Comparison of ENCODE assay signal across 9 cellular contexts in genomic region chr4:120923201-120923522, GRCh38. TPM values are rescaled to one million over a fixed set of nuclear protein-coding genes. Genes with fewer than 3 reads are reported as not detected.
DNase-seq lines count a peak whose midpoint lies in the region; ATAC-seq and TF ChIP-seq lines count a peak whose summit lies in the region.
"Had no signal": no experiment of that assay in that cellular context is flagged by ENCODE, and none has a peak within 500 bp of the region (broad histone marks: within the 10 kb centered on the region; RNA-seq: fewer than 3 reads in every experiment).

No MANE protein-coding gene starts in this region.

- POLR2A ChIA-PET in activated CD4-positive, alpha-beta memory T cell treated with anti-CD3 and anti-CD28 coated beads for 36 hours (lab: Charles Lee): interaction anchor here (0.6 kb wide), 1 partner anchor 821 kb away, joined by 3 read pairs; no protein-coding TSS in a partner anchor

- no peak overlapping the region for H2BK12ac ChIP-seq in H9 (ENCODE audit: insufficient read length, low read depth, low read length)

- H3K9me3 ChIP-seq in H9 (ENCODE audit: control insufficient read depth, low read depth, low read length) (no peaks in the 10 kb centered on the region), gastroesophageal sphincter (no peaks in the 10 kb centered on the region), prostate gland (no peaks in the 10 kb centered on the region)

- no peaks in the 10 kb centered on the region for H4K20me1 ChIP-seq in H9 (ENCODE audit: control insufficient read depth, insufficient read depth, insufficient read length)

- H3K79me1 ChIP-seq in H9 (ENCODE audit: insufficient read depth, low read depth, low read length, poor library complexity, severe bottlenecking): peaks cover 3% of the 10 kb centered on the region

- no peak overlapping the region for H4K8ac ChIP-seq in H9 (replicated peaks; ENCODE audit: insufficient read length, low read depth, low read length)

- TF ChIP-seq CTCF in H9 (conservative IDR thresholded peaks at IDR 0.05): no peak
- TF ChIP-seq CTCF in gastroesophageal sphincter (IDR thresholded peaks at IDR 0.05): no peak
- no peak for TF ChIP-seq CTCF in prostate gland (IDR thresholded peaks at IDR 0.05)

- H3K9me3 Mint-ChIP-seq in H9: no peaks in the 10 kb centered on the region
- H3K9me3 Mint-ChIP-seq in activated CD4-positive, alpha-beta memory T cell treated with anti-CD3 and anti-CD28 coated beads for 36 hours: no peaks in the 10 kb centered on the region

- no peak overlapping the region for H3K14ac ChIP-seq in H9 (ENCODE audit: insufficient read depth, low read length)

- H3K18ac ChIP-seq in H9 (ENCODE audit: insufficient read length, low read depth, low read length): peak overlapping the region; percentile 44

- no peak overlapping the region for H4K5ac ChIP-seq in H9 (ENCODE audit: insufficient read length, low read depth, low read length)

- peaks cover 8% of the 10 kb centered on the region for H3K23me2 ChIP-seq in H9 (ENCODE audit: insufficient read length, low read depth, low read length, poor library complexity, severe bottlenecking)

- no peak for DNase-seq in H9
- no peak for DNase-seq in activated CD4-positive, alpha-beta memory T cell treated with anti-CD3 and anti-CD28 coated beads for 36 hours
- DNase-seq in prostate gland (ENCODE audit: low spot score): no peak
- no peak for DNase-seq in NCI-H2081 treated with DMSO at 0.1 percent for 48 hours (lab: John Stamatoyannopoulos, UW)
- no peak for DNase-seq in GDM1 (lab: John Stamatoyannopoulos, UW)

- ATAC-seq in gastroesophageal sphincter: no peak
- no peak for ATAC-seq in GM18868 (IDR thresholded peaks at IDR 0.05; ENCODE audit: unreplicated experiment)
- no peak for ATAC-seq in HG02571 (IDR thresholded peaks at IDR 0.05; ENCODE audit: unreplicated experiment)

- no peak overlapping the region for H2BK5ac ChIP-seq in H9 (ENCODE audit: insufficient read length, low read length)

- H2AK5ac ChIP-seq in H9 (ENCODE audit: insufficient read length, low read length): no peak overlapping the region

- no peak overlapping the region for H3K4ac ChIP-seq in H9 (ENCODE audit: low read depth, low read length)

- no peak for TF ChIP-seq POLR2A in gastroesophageal sphincter (IDR thresholded peaks at IDR 0.05)
- TF ChIP-seq POLR2A in prostate gland (IDR thresholded peaks at IDR 0.05): no peak

- H3K27me3 ChIP-seq in H9 (ENCODE audit: insufficient read depth, low read length) (no peaks in the 10 kb centered on the region), gastroesophageal sphincter (no peaks in the 10 kb centered on the region), prostate gland (replicated peaks; ENCODE audit: insufficient read depth) (no peaks in the 10 kb centered on the region)

- no CpG with 5 or more reads among the region's 12 CpGs for WGBS in H9 (ENCODE audit: extremely low coverage, insufficient read length, low lambda C conversion rate)
- 10 to 12% methylated on average over 12 of the region's 12 CpGs for WGBS in gastroesophageal sphincter (ENCODE audit: low coverage in 1 of 2), 2 donors
- 21% methylated on average over 12 of the region's 12 CpGs for WGBS in prostate gland

- H4K91ac ChIP-seq in H9 (ENCODE audit: insufficient read length, low read depth, low read length): no peak overlapping the region

- peak overlapping the region; percentile 66 for H3K9ac ChIP-seq in H9 (ENCODE audit: extremely low read depth, insufficient read length, low read length)

- H3T11ph ChIP-seq in H9 (ENCODE audit: low read length): no peak overlapping the region

- H3K4me2 ChIP-seq in H9 (ENCODE audit: insufficient read depth, insufficient read length, low read length): peak overlapping the region; percentile 93

- H3K27ac ChIP-seq in H9 (ENCODE audit: insufficient read length, low read depth, low read length) (peak overlapping the region; percentile 87), gastroesophageal sphincter (peak overlapping the region; percentile 89 to 96 (median 96)), prostate gland (peak overlapping the region; percentile 87 to 88)

- H3K36me3 ChIP-seq in gastroesophageal sphincter (no peaks in the 10 kb centered on the region), prostate gland (no peaks in the 10 kb centered on the region)

- H2BK20ac ChIP-seq in H9 (ENCODE audit: low read depth, low read length, poor library complexity, severe bottlenecking): no peak overlapping the region

- no peak overlapping the region for H3K56ac ChIP-seq in H9 (ENCODE audit: insufficient read length, low read depth, low read length)

- CTCF ChIA-PET in activated CD4-positive, alpha-beta memory T cell treated with anti-CD3 and anti-CD28 coated beads for 36 hours (lab: Charles Lee): interaction anchor here (0.8 to 1.0 kb wide), 2 partner anchors 269 to 389 kb away, joined by 4 read pairs; no protein-coding TSS in a partner anchor

- intact Hi-C loops in activated CD4-positive, alpha-beta memory T cell treated with anti-CD3 and anti-CD28 coated beads for 36 hours (cut with micrococcal nuclease): loop anchor here (10.0 kb wide), 1 partner anchor 122 kb away; no protein-coding TSS in a partner anchor
- intact Hi-C loops in prostate gland (cut with DNase I): no loop called here

- no peak overlapping the region for H2BK15ac ChIP-seq in H9 (ENCODE audit: low read depth, low read length)

- H3K4me1 ChIP-seq in H9 (ENCODE audit: insufficient read depth, low read length) (no peaks in the 10 kb centered on the region; the same call in 1 of the 2 replicates), gastroesophageal sphincter (peaks cover 0 to 40% (median 3%) of the 10 kb centered on the region in 3 donors), prostate gland (replicated peaks) (no peaks in the 10 kb centered on the region)

- peak overlapping the region in 2 of 3 experiments; percentile 92 to 98; a peak in 5 of 7 replicates for H3K27ac Mint-ChIP-seq in H9
- no peak overlapping the region for H3K27ac Mint-ChIP-seq in activated CD4-positive, alpha-beta memory T cell treated with anti-CD3 and anti-CD28 coated beads for 36 hours

- H3K4me3 Mint-ChIP-seq in H9: peak overlapping the region; percentile 74 to 82
- peak overlapping the region; percentile 67 for H3K4me3 Mint-ChIP-seq in activated CD4-positive, alpha-beta memory T cell treated with anti-CD3 and anti-CD28 coated beads for 36 hours

- H2BK120ac ChIP-seq in H9 (ENCODE audit: low read depth, low read length, poor library complexity, severe bottlenecking): no peak overlapping the region

- H3K27me3 Mint-ChIP-seq in H9 (ENCODE audit: low read depth): no peaks in the 10 kb centered on the region; the same call in 1 of the 2 replicates
- H3K27me3 Mint-ChIP-seq in activated CD4-positive, alpha-beta memory T cell treated with anti-CD3 and anti-CD28 coated beads for 36 hours: peaks cover 36% of the 10 kb centered on the region

- no peak for TF ChIP-seq EP300 in gastroesophageal sphincter (IDR thresholded peaks at IDR 0.05)

- H3K36me3 Mint-ChIP-seq in H9 (ENCODE audit: insufficient read depth in 1 of 3, low read depth in 3 of 3): peaks cover 0 to 4% (median 0%) of the 10 kb centered on the region in 3 experiments; a peak in 4 of 7 replicates
- no peaks in the 10 kb centered on the region for H3K36me3 Mint-ChIP-seq in activated CD4-positive, alpha-beta memory T cell treated with anti-CD3 and anti-CD28 coated beads for 36 hours

- H3K4me1 Mint-ChIP-seq in H9: peaks cover 40% of the 10 kb centered on the region in 2 experiments
- H3K4me1 Mint-ChIP-seq in activated CD4-positive, alpha-beta memory T cell treated with anti-CD3 and anti-CD28 coated beads for 36 hours (ENCODE audit: low read depth): peaks cover 8% of the 10 kb centered on the region

- H2AFZ ChIP-seq in H9 (ENCODE audit: low read length): no peak overlapping the region

- H3K4me3 ChIP-seq in gastroesophageal sphincter: peak overlapping the region; percentile 86 to 92
- H3K4me3 ChIP-seq in prostate gland: peak overlapping the region; percentile 56 to 69

- no peak overlapping the region for H3K23ac ChIP-seq in H9 (ENCODE audit: insufficient read length, low read depth, low read length)

- peaks cover 2% of the 10 kb centered on the region; the same call in 1 of the 2 replicates for H3K79me2 ChIP-seq in H9 (ENCODE audit: insufficient read depth, low read length)

RNA-seq across cellular contexts. Expression of gene PRDM5, which starts 0.6 kb away (rescaled TPM):
- total RNA-seq in H9 (2021) (21.7 and 23.2 TPM in 2 replicates), gastroesophageal sphincter (10 to 100 TPM; 10.6 to 33.9 (median 18.9) TPM), prostate gland (10 to 100 TPM in 1 of 2 donors, 1 to 10 TPM in 1; 9.9 to 18.9 TPM)
- total RNA-seq in activated CD4-positive, alpha-beta memory T cell treated with anti-CD3 and anti-CD28 coated beads for 36 hours: under 1 TPM; 0.17 TPM
- total RNA-seq: T-helper 1 cell treated with Interleukin-12 subunit alpha and Interleukin-12 subunit beta and Interleukin-4 antibody, amounts not matched to agents 30 ng/mL and 1 ng/mL, for 36 hours had no signal

Comparison
In these comparisons a context has a peak if more than half of its experiments do, and no peak if none do; other contexts are left out.
1. RNA of gene PRDM5, which starts 0.6 kb away (total RNA-seq): 10.6 to 33.9 TPM in gastroesophageal sphincter, 21.7 to 23.2 TPM in H9 and 9.9 to 18.9 TPM in prostate gland; 0.17 TPM in activated CD4-positive, alpha-beta memory T cell treated with anti-CD3 and anti-CD28 coated beads for 36 hours; every median in the first group is over 4 times any median in the second.
2. Peak in every context shown above with its lines, with median percentiles within 50 percentile points of each other: H3K27ac ChIP-seq.